ENCODE assay signal across 19 cellular contexts in the genomic region with DNA sequence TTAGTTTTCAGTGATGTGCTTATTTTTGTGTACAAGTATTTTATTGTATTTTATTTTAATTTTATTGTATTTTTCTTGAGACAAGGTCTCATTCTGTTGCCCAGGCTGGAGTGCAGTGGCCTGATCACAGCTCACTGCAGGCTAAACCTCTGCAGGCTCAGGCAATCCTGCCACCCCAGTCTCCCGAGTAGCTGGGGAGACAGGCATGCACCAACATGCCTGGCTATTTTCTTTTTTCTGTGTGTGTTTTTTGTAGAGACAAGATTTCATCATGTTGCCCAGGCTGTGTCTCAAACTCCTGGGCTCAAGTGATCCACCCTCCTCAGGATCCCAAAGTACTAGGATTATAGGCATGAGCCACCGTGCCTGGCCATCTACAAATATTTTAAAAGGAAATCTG.
DNase-seq lines count a peak whose midpoint lies in the region; ATAC-seq and TF ChIP-seq lines count a peak whose summit lies in the region.
"Had no signal": no experiment of that assay in that cellular context is flagged by ENCODE, and none has a peak within 500 bp of the region (broad histone marks: within the 10 kb centered on the region; RNA-seq: fewer than 3 reads in every experiment).

No MANE protein-coding gene starts in this region.

- H3K27ac Mint-ChIP-seq in MCF 10A (ENCODE audit: low read depth, unreplicated experiment): no peak overlapping the region
- H3K27ac Mint-ChIP-seq: CD8-positive, alpha-beta T cell; IgD-negative memory B cell had no signal

- POLR2A ChIA-PET in MCF 10A (lab: Yijun Ruan, JAX): no interaction called here

- TF ChIP-seq CTCF in MCF 10A (IDR thresholded peaks at IDR 0.05; ENCODE audit: unreplicated experiment): no peak
- TF ChIP-seq CTCF in breast epithelium (IDR thresholded peaks at IDR 0.05): no peak
- TF ChIP-seq CTCF in RWPE2 (IDR thresholded peaks at IDR 0.05; ENCODE audit: poor library complexity, severe bottlenecking): no peak
- no peak for TF ChIP-seq CTCF in stomach (IDR thresholded peaks at IDR 0.05)

- H3K27me3 ChIP-seq in breast epithelium (no peaks in the 10 kb centered on the region), RWPE2 (ENCODE audit: insufficient read depth, poor library complexity, severe bottlenecking) (peaks cover 2% of the 10 kb centered on the region), stomach (no peaks in the 10 kb centered on the region)
- H3K27me3 ChIP-seq: BLaER1 had no signal

- CTCF ChIA-PET in MCF 10A (lab: Yijun Ruan, JAX): no interaction called here

- BruUV-seq in MCF 10A (replicated peaks; lab: Mats Ljungman, UMichigan): no TSS peak

- H3K36me3 Mint-ChIP-seq in MCF 10A (ENCODE audit: insufficient read depth, unreplicated experiment): no peaks in the 10 kb centered on the region
- H3K36me3 Mint-ChIP-seq: CD8-positive, alpha-beta T cell; IgD-negative memory B cell had no signal

- 58 to 70% (median 68%) methylated on average over 2 of the region's 2 CpGs for WGBS in stomach, 5 donors

- TF ChIP-seq POLR2A in breast epithelium (IDR thresholded peaks at IDR 0.05) (no peak), stomach (IDR thresholded peaks at IDR 0.05) (no peak)

- no peaks in the 10 kb centered on the region for H3K4me1 Mint-ChIP-seq in MCF 10A (ENCODE audit: insufficient read depth, unreplicated experiment)
- H3K4me1 Mint-ChIP-seq: IgD-negative memory B cell had no signal

- no peak for TF ChIP-seq EP300 in stomach (IDR thresholded peaks at IDR 0.05)

- intact Hi-C loops in MCF 10A (cut with micrococcal nuclease): no loop called here
- intact Hi-C loops in breast epithelium (cut with DNase I; ENCODE audit: low total_unique reads): no loop called here
- intact Hi-C loops in stomach (cut with DNase I; ENCODE audit: low total_unique reads): no loop called here

- H3K9me3 ChIP-seq in breast epithelium: peaks cover 7 to 8% of the 10 kb centered on the region in 2 donors
- no peaks in the 10 kb centered on the region for H3K9me3 ChIP-seq in RWPE2 (ENCODE audit: severe bottlenecking)
- H3K9me3 ChIP-seq in stomach: peaks cover 0 to 10% (median 2%) of the 10 kb centered on the region in 4 donors
- H3K9me3 ChIP-seq: BLaER1 had no signal

- H3K27ac ChIP-seq in breast epithelium (no peak overlapping the region), RWPE2 (ENCODE audit: poor library complexity, severe bottlenecking) (no peak overlapping the region), epithelial cell of prostate (peak overlapping the region; percentile 18), substantia nigra (ENCODE audit: low read depth, low read length, poor library complexity, severe bottlenecking) (no peak overlapping the region), stomach (no peak overlapping the region)
- H3K27ac ChIP-seq: BLaER1 had no signal

- H3K9me3 Mint-ChIP-seq in MCF 10A (ENCODE audit: unreplicated experiment): peaks cover 5% of the 10 kb centered on the region

- H3K4me3 ChIP-seq in breast epithelium (no peak overlapping the region), RWPE2 (ENCODE audit: severe bottlenecking) (no peak overlapping the region), stomach (no peak overlapping the region)
- H3K4me3 ChIP-seq: BLaER1 had no signal

- ATAC-seq in RWPE2 (ENCODE audit: low read depth) (peak; percentile 50; the same call in 1 of the 3 replicates), GM21360 (IDR thresholded peaks at IDR 0.05; ENCODE audit: unreplicated experiment) (no peak)
- ATAC-seq: CD8-positive, alpha-beta T cell had no signal

- H3K4me3 Mint-ChIP-seq in MCF 10A (ENCODE audit: unreplicated experiment): no peak overlapping the region
- H3K4me3 Mint-ChIP-seq: CD8-positive, alpha-beta T cell; IgD-negative memory B cell had no signal

- DNase-seq in MCF 10A (ENCODE audit: unreplicated experiment): peak; percentile 33
- no peak for DNase-seq in breast epithelium (ENCODE audit: low spot score in 2 of 2)
- DNase-seq in RWPE2 (ENCODE audit: low spot score): no peak
- DNase-seq in epithelial cell of prostate (ENCODE audit: low read depth, low spot score): peak; percentile 27
- DNase-seq in NCI-H1694 treated with DMSO at 0.1 percent for 48 hours (lab: John Stamatoyannopoulos, UW): no peak
- no peak for DNase-seq in substantia nigra (lab: John Stamatoyannopoulos, UW)
- DNase-seq in stomach: no peak
- DNase-seq: CD8-positive, alpha-beta T cell; DND-41; H7; MV-4-11; NCI-H1436; NCI-H2029 treated with DMSO at 0.1 percent for 48 hours; NCI-H226; NCI-H526; RPMI8226 had no signal

- H3K27me3 Mint-ChIP-seq in MCF 10A (ENCODE audit: insufficient read depth, unreplicated experiment): peaks cover 10% of the 10 kb centered on the region
- H3K27me3 Mint-ChIP-seq: IgD-negative memory B cell had no signal

- H3K4me1 ChIP-seq in breast epithelium (no peaks in the 10 kb centered on the region), RWPE2 (ENCODE audit: insufficient read depth, poor library complexity, severe bottlenecking) (no peaks in the 10 kb centered on the region), stomach (no peaks in the 10 kb centered on the region)
- H3K4me1 ChIP-seq: BLaER1 had no signal

- H3K36me3 ChIP-seq in breast epithelium (no peaks in the 10 kb centered on the region), RWPE2 (ENCODE audit: low read depth) (no peaks in the 10 kb centered on the region), stomach (no peaks in the 10 kb centered on the region)
- H3K36me3 ChIP-seq: BLaER1 had no signal

Comparison
In these comparisons a context has a peak if more than half of its experiments do, and no peak if none do; other contexts are left out.
1. DNase-seq: peak in MCF 10A (single experiment) and epithelial cell of prostate (single experiment); none in breast epithelium (0 of 2), RWPE2 (single experiment), NCI-H1694 treated with DMSO at 0.1 percent for 48 hours (single experiment), substantia nigra (0 of 49) and stomach (single experiment).